ENCODE assay signal across 8 cellular contexts in the genomic region with DNA sequence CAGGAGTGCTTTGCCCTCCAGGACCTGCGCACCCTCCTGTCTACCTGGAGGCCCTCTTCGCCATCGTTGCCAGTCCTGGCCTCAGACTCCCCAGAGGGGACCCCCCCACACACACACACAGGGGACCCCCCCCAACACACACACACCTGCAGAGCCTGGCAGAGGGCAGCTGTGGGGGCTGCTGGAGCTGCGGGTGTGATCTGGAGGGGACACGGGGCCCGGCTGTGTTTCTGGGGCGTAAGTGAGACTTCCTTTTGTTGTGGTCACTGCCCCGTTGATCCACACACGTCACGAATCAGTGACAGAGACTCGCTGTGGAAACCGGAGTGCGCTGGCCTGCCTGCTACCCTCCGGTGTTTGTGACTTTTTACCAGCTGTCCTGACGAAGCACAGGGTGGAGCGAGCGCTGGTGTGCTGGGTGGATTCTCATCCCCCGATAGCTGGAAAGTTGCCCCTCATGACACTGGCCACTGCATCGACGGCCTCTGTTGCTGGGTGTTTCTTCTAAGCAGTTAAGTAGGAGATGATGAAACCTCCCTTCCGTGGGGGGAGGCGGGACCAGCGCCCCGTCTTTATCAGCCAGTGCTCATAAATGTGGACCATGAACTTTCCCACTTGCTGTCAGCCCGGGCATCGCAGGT. TPM values are rescaled to one million over a fixed set of nuclear protein-coding genes. Genes with fewer than 3 reads are reported as not detected.
A peak's percentile ranks its signal among the peaks of the same experiment; 100 is the strongest.
DNase-seq lines count a peak whose midpoint lies in the region; ATAC-seq and TF ChIP-seq lines count a peak whose summit lies in the region.

No MANE protein-coding gene starts in this region.

- peaks cover 18% of the 10 kb centered on the region for H3K27me3 Mint-ChIP-seq in stimulated activated memory B cell treated with anti-CD40 and anti-IgM and Interleukin-4, amounts not matched to agents 10 μg/mL and 1 μg/mL and 100 μg/mL, for 72 hours

- H3K27ac Mint-ChIP-seq in stimulated activated memory B cell treated with anti-CD40 and anti-IgM and Interleukin-4, amounts not matched to agents 10 μg/mL and 1 μg/mL and 100 μg/mL, for 72 hours = peak overlapping the region; percentile 87

- no peaks in the 10 kb centered on the region for H3K9me2 ChIP-seq in HCT116 (ENCODE audit: insufficient read depth)

- peaks cover 60% of the 10 kb centered on the region for H3K79me2 ChIP-seq in HCT116 (ENCODE audit: insufficient read depth, low read length)

- H3K4me3 Mint-ChIP-seq in stimulated activated memory B cell treated with anti-CD40 and anti-IgM and Interleukin-4, amounts not matched to agents 10 μg/mL and 1 μg/mL and 100 μg/mL, for 72 hours = peak overlapping the region; percentile 77

- H3K4me2 ChIP-seq in HCT116 (ENCODE audit: low read length) = peak overlapping the region; percentile 88

- no peaks in the 10 kb centered on the region for H3K9me3 Mint-ChIP-seq in stimulated activated memory B cell treated with anti-CD40 and anti-IgM and Interleukin-4, amounts not matched to agents 10 μg/mL and 1 μg/mL and 100 μg/mL, for 72 hours

- H3K9ac ChIP-seq in HCT116 (ENCODE audit: low read length) (peak overlapping the region; percentile 74; the same call in 1 of the 2 replicates), adipocyte (ENCODE audit: low read length) (peak overlapping the region; percentile 94)

- BruUV-seq in HCT116 (replicated peaks; lab: Mats Ljungman, UMichigan) = no TSS peak

- CTCF ChIA-PET in HCT116 (lab: Charles Lee) = no interaction called here

- peaks cover 15% of the 10 kb centered on the region for H3K36me3 Mint-ChIP-seq in stimulated activated memory B cell treated with anti-CD40 and anti-IgM and Interleukin-4, amounts not matched to agents 10 μg/mL and 1 μg/mL and 100 μg/mL, for 72 hours

- no peak for TF ChIP-seq RAD21 in HCT116 (IDR thresholded peaks at IDR 0.05; ENCODE audit: low read depth)

- peak overlapping the region; percentile 44 to 64 for H3K4me3 ChIP-seq in HCT116 (replicated peaks in 1 of 2; ENCODE audit: low read depth in 1 of 2, low read length in 2 of 2)
- H3K4me3 ChIP-seq in adipocyte (ENCODE audit: low read length) = peak overlapping the region; percentile 88
- H3K4me3 ChIP-seq in left lung = peak overlapping the region; percentile 53 to 76

- H3K27ac ChIP-seq in HCT116 (ENCODE audit: low read depth, low read length) = peak overlapping the region; percentile 78; the same call in 1 of the 2 replicates
- peak overlapping the region; percentile 73 to 81 for H3K27ac ChIP-seq in left lung

- no peak for TF ChIP-seq POLR2A in HCT116 (IDR thresholded peaks at IDR 0.05; ENCODE audit: borderline replicate concordance, extremely low read depth, insufficient read depth, insufficient read length)

- H3K27me3 ChIP-seq in HCT116 (ENCODE audit: insufficient read depth, low read length) = no peaks in the 10 kb centered on the region
- H3K27me3 ChIP-seq in adipocyte (replicated peaks; ENCODE audit: control insufficient read depth, insufficient read depth, low read length) = no peaks in the 10 kb centered on the region
- H3K27me3 ChIP-seq in left lung = peaks cover 0 to 39% of the 10 kb centered on the region in 2 donors

- RAD21 ChIA-PET in HCT116 (lab: Charles Lee; ENCODE audit: low non-redundant PET in 1 of 2, low total read pairs in 2 of 2, uncharacterized antibody in 2 of 2, unreplicated experiment in 2 of 2) = no interaction called here

- intact Hi-C loops in HCT116 (cut with micrococcal nuclease) (no loop called here), left lung (cut with DNase I) (no loop called here)

- POLR2A ChIA-PET in HCT116 (lab: Charles Lee) = no interaction called here

- peaks cover 46% of the 10 kb centered on the region for H3K4me1 Mint-ChIP-seq in stimulated activated memory B cell treated with anti-CD40 and anti-IgM and Interleukin-4, amounts not matched to agents 10 μg/mL and 1 μg/mL and 100 μg/mL, for 72 hours

- peaks cover 9 to 15% of the 10 kb centered on the region in 2 experiments; a peak in 3 of 4 replicates for H3K36me3 ChIP-seq in HCT116 (ENCODE audit: control insufficient read depth in 1 of 2, insufficient read depth in 2 of 2, low read length in 2 of 2)
- no peaks in the 10 kb centered on the region for H3K36me3 ChIP-seq in adipocyte (ENCODE audit: control insufficient read depth, insufficient read depth, low read length, severe bottlenecking)
- peaks cover 0 to 29% of the 10 kb centered on the region in 2 donors for H3K36me3 ChIP-seq in left lung

- ATAC-seq in HCT116 (no peak), left lung (no peak), GM18861 (IDR thresholded peaks at IDR 0.05; ENCODE audit: unreplicated experiment) (no peak), HG03025 (IDR thresholded peaks at IDR 0.05; ENCODE audit: low FRiP score, unreplicated experiment) (no peak)
- ATAC-seq in stimulated activated memory B cell treated with anti-CD40 and anti-IgM and Interleukin-4, amounts not matched to agents 10 μg/mL and 1 μg/mL and 100 μg/mL, for 72 hours = no peak

- H2AFZ ChIP-seq in HCT116 (ENCODE audit: low read depth, low read length, poor library complexity, severe bottlenecking) = no peak overlapping the region

- no peak for TF ChIP-seq CTCF in HCT116 (IDR thresholded peaks at IDR 0.05 in 2 of 3, conservative IDR thresholded peaks at IDR 0.05 in 1 of 3; ENCODE audit: borderline replicate concordance in 1 of 3, insufficient read depth in 1 of 3, low read depth in 2 of 3, low read length in 2 of 3)
- no peak for TF ChIP-seq CTCF in left lung (IDR thresholded peaks at IDR 0.05)

- peaks cover 29 to 43% of the 10 kb centered on the region in 2 experiments for H3K4me1 ChIP-seq in HCT116 (ENCODE audit: control insufficient read depth in 1 of 2, insufficient read depth in 2 of 2, low read length in 2 of 2)
- peaks cover 62% of the 10 kb centered on the region for H3K4me1 ChIP-seq in adipocyte (ENCODE audit: control insufficient read depth, insufficient read depth, low read length)
- peaks cover 31 to 67% of the 10 kb centered on the region in 2 donors for H3K4me1 ChIP-seq in left lung

- DNase-seq in HCT116 (ENCODE audit: low read depth, low spot score) (no peak), adipocyte (ENCODE audit: low read depth) (peak; percentile 26), left lung (peak in 1 of 2 donors; percentile 72), putamen (ENCODE audit: low spot score) (no peak), kidney tubule cell (ENCODE audit: low spot score) (no peak)

- no peaks in the 10 kb centered on the region; a peak in 1 of 4 replicates for H3K9me3 ChIP-seq in HCT116 (ENCODE audit: control insufficient read depth in 1 of 2, insufficient read depth in 1 of 2, low read depth in 1 of 2, low read length in 2 of 2)
- H3K9me3 ChIP-seq in adipocyte (ENCODE audit: control insufficient read depth, low read length) = no peaks in the 10 kb centered on the region
- no peaks in the 10 kb centered on the region for H3K9me3 ChIP-seq in left lung

- peaks cover 11% of the 10 kb centered on the region; the same call in 1 of the 2 replicates for H4K20me1 ChIP-seq in HCT116 (ENCODE audit: insufficient read depth)

TF ChIP-seq in HCT116, 20 proteins besides CTCF, POLR2A, EP300 and RAD21:
- TF ChIP-seq SIN3A (IDR thresholded peaks at IDR 0.05; ENCODE audit: low read depth) (no peak), CBX3 (IDR thresholded peaks at IDR 0.05; ENCODE audit: low read depth) (no peak), EGR1 (IDR thresholded peaks at IDR 0.05; ENCODE audit: low read depth) (no peak), ZFX (IDR thresholded peaks at IDR 0.05) (no peak)
- TF ChIP-seq, protein P1, sequence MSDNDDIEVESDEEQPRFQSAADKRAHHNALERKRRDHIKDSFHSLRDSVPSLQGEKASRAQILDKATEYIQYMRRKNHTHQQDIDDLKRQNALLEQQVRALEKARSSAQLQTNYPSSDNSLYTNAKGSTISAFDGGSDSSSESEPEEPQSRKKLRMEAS (IDR thresholded peaks at IDR 0.05) = no peak

RNA-seq across cellular contexts. Expression of a gene that starts 2.3 kb away (rescaled TPM):
- total RNA-seq in HCT116 (2021; ENCODE audit: unreplicated experiment) (58.7 TPM), left lung (10 to 100 TPM; 53.0 to 61.8 TPM)
- polyA plus RNA-seq in HCT116 (2012) = 89.0 and 104 TPM in 2 replicates
